ENCODE assay signal across 1 cellular context in genomic region chr7:149330914-149331567, GRCh38.
TF ChIP-seq lines count a peak whose summit lies in the region.

No MANE protein-coding gene starts in this region.

TF ChIP-seq in K562, 482 proteins besides CTCF, POLR2A, EP300 and RAD21 (continued from another document):
- TF ChIP-seq, protein P1, sequence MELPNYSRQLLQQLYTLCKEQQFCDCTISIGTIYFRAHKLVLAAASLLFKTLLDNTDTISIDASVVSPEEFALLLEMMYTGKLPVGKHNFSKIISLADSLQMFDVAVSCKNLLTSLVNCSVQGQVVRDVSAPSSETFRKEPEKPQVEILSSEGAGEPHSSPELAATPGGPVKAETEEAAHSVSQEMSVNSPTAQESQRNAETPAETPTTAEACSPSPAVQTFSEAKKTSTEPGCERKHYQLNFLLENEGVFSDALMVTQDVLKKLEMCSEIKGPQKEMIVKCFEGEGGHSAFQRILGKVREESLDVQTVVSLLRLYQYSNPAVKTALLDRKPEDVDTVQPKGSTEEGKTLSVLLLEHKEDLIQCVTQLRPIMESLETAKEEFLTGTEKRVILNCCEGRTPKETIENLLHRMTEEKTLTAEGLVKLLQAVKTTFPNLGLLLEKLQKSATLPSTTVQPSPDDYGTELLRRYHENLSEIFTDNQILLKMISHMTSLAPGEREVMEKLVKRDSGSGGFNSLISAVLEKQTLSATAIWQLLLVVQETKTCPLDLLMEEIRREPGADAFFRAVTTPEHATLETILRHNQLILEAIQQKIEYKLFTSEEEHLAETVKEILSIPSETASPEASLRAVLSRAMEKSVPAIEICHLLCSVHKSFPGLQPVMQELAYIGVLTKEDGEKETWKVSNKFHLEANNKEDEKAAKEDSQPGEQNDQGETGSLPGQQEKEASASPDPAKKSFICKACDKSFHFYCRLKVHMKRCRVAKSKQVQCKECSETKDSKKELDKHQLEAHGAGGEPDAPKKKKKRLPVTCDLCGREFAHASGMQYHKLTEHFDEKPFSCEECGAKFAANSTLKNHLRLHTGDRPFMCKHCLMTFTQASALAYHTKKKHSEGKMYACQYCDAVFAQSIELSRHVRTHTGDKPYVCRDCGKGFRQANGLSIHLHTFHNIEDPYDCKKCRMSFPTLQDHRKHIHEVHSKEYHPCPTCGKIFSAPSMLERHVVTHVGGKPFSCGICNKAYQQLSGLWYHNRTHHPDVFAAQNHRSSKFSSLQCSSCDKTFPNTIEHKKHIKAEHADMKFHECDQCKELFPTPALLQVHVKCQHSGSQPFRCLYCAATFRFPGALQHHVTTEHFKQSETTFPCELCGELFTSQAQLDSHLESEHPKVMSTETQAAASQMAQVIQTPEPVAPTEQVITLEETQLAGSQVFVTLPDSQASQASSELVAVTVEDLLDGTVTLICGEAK (IDR thresholded peaks at IDR 0.05): peak; percentile 55; the same call in 1 of the 2 replicates
- TF ChIP-seq, protein P1 (CRISPR knock-in tag; IDR thresholded peaks at IDR 0.05): no peak
- TF ChIP-seq, protein P2, sequence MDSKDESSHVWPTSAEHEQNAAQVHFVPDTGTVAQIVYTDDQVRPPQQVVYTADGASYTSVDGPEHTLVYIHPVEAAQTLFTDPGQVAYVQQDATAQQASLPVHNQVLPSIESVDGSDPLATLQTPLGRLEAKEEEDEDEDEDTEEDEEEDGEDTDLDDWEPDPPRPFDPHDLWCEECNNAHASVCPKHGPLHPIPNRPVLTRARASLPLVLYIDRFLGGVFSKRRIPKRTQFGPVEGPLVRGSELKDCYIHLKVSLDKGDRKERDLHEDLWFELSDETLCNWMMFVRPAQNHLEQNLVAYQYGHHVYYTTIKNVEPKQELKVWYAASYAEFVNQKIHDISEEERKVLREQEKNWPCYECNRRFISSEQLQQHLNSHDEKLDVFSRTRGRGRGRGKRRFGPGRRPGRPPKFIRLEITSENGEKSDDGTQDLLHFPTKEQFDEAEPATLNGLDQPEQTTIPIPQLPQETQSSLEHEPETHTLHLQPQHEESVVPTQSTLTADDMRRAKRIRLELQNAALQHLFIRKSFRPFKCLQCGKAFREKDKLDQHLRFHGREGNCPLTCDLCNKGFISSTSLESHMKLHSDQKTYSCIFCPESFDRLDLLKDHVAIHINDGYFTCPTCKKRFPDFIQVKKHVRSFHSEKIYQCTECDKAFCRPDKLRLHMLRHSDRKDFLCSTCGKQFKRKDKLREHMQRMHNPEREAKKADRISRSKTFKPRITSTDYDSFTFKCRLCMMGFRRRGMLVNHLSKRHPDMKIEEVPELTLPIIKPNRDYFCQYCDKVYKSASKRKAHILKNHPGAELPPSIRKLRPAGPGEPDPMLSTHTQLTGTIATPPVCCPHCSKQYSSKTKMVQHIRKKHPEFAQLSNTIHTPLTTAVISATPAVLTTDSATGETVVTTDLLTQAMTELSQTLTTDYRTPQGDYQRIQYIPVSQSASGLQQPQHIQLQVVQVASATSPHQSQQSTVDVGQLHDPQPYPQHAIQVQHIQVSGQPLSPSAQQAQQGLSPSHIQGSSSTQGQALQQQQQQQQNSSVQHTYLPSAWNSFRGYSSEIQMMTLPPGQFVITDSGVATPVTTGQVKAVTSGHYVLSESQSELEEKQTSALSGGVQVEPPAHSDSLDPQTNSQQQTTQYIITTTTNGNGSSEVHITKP (IDR thresholded peaks at IDR 0.05; ENCODE audit: partially characterized antibody): peak; percentile 84
- no peak for TF ChIP-seq ZNF143 (CRISPR knock-in tag; IDR thresholded peaks at IDR 0.05)
- TF ChIP-seq CCAR2 (IDR thresholded peaks at IDR 0.05; ENCODE audit: low read depth, low read length): no peak
- no peak for TF ChIP-seq CREBBP (IDR thresholded peaks at IDR 0.05; ENCODE audit: low read depth, low read length)
- no peak for TF ChIP-seq SP1 (CRISPR knock-in tag; IDR thresholded peaks at IDR 0.05)
- peak; percentile 36; the same call in 1 of the 2 replicates for TF ChIP-seq TEAD4 (IDR thresholded peaks at IDR 0.05; ENCODE audit: low read length)
- no peak for TF ChIP-seq TEAD4 (CRISPR knock-in tag; IDR thresholded peaks at IDR 0.05; ENCODE audit: borderline replicate concordance)
- no peak for TF ChIP-seq FOXM1 (IDR thresholded peaks at IDR 0.05; ENCODE audit: low read depth)
- TF ChIP-seq FOXM1 (CRISPR knock-in tag; IDR thresholded peaks at IDR 0.05; ENCODE audit: low read depth): no peak
- TF ChIP-seq NCOA6 (IDR thresholded peaks at IDR 0.05): no peak
- TF ChIP-seq TBP (optimal IDR thresholded peaks at IDR 0.05; ENCODE audit: low read depth, low read length): peak; percentile 98
- TF ChIP-seq ZFP36 (IDR thresholded peaks at IDR 0.05; ENCODE audit: low read depth, low read length, partially characterized antibody): no peak
- peak; percentile 83 for TF ChIP-seq POLR3A (IDR thresholded peaks at IDR 0.05; ENCODE audit: borderline replicate concordance, extremely low read depth, insufficient read depth, insufficient read length)
- peak; percentile 6 for TF ChIP-seq BRF1 (IDR thresholded peaks at IDR 0.05; ENCODE audit: borderline replicate concordance, extremely low read depth, insufficient read length)
- no peak for TF ChIP-seq KDM1A (IDR thresholded peaks at IDR 0.05)
- TF ChIP-seq STAT5A (IDR thresholded peaks at IDR 0.05; ENCODE audit: borderline replicate concordance, low read length): no peak
- no peak for TF ChIP-seq GABPB2 (CRISPR knock-in tag; conservative IDR thresholded peaks at IDR 0.05)
- no peak for TF ChIP-seq ASH1L (IDR thresholded peaks at IDR 0.05; ENCODE audit: borderline replicate concordance, low read depth, partially characterized antibody)
- TF ChIP-seq PTRF (tag; IDR thresholded peaks at IDR 0.05): no peak
- no peak for TF ChIP-seq PBX2 (CRISPR knock-in tag; IDR thresholded peaks at IDR 0.05; ENCODE audit: low read depth)
- TF ChIP-seq PBX2 (tag; conservative IDR thresholded peaks at IDR 0.05; ENCODE audit: low read depth): no peak
- TF ChIP-seq PHF21A (IDR thresholded peaks at IDR 0.05; ENCODE audit: borderline replicate concordance, low read depth): no peak
- peak; percentile 36 for TF ChIP-seq BDP1 (IDR thresholded peaks at IDR 0.05; ENCODE audit: insufficient read depth, insufficient read length)
- TF ChIP-seq, protein P3, sequence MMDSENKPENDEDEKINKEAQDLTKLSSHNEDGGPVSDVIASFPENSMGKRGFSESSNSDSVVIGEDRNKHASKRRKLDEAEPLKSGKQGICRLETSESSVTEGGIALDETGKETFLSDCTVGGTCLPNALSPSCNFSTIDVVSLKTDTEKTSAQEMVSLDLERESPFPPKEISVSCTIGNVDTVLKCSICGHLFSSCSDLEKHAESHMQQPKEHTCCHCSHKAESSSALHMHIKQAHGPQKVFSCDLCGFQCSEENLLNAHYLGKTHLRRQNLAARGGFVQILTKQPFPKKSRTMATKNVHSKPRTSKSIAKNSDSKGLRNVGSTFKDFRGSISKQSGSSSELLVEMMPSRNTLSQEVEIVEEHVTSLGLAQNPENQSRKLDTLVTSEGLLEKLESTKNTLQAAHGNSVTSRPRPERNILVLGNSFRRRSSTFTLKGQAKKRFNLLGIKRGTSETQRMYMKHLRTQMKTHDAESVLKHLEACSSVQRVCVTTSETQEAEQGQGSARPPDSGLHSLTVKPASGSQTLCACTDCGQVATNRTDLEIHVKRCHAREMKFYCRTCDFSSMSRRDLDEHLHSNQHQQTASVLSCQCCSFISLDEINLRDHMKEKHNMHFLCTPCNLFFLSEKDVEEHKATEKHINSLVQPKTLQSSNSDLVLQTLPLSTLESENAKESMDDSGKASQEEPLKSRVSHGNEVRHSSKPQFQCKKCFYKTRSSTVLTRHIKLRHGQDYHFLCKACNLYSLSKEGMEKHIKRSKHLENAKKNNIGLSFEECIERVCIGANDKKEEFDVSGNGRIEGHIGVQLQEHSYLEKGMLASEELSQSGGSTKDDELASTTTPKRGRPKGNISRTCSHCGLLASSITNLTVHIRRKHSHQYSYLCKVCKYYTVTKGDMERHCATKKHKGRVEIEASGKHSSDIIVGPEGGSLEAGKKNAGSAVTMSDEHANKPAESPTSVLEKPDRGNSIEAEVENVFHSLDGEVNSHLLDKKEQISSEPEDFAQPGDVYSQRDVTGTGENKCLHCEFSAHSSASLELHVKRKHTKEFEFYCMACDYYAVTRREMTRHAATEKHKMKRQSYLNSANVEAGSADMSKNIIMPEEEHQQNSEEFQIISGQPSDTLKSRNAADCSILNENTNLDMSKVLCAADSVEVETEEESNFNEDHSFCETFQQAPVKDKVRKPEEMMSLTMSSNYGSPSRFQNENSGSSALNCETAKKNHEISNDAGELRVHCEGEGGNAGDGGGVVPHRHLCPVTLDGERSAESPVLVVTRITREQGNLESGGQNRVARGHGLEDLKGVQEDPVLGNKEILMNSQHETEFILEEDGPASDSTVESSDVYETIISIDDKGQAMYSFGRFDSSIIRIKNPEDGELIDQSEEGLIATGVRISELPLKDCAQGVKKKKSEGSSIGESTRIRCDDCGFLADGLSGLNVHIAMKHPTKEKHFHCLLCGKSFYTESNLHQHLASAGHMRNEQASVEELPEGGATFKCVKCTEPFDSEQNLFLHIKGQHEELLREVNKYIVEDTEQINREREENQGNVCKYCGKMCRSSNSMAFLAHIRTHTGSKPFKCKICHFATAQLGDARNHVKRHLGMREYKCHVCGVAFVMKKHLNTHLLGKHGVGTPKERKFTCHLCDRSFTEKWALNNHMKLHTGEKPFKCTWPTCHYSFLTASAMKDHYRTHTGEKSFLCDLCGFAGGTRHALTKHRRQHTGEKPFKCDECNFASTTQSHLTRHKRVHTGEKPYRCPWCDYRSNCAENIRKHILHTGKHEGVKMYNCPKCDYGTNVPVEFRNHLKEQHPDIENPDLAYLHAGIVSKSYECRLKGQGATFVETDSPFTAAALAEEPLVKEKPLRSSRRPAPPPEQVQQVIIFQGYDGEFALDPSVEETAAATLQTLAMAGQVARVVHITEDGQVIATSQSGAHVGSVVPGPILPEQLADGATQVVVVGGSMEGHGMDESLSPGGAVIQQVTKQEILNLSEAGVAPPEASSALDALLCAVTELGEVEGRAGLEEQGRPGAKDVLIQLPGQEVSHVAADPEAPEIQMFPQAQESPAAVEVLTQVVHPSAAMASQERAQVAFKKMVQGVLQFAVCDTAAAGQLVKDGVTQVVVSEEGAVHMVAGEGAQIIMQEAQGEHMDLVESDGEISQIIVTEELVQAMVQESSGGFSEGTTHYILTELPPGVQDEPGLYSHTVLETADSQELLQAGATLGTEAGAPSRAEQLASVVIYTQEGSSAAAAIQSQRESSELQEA (IDR thresholded peaks at IDR 0.05; ENCODE audit: low read depth): 0 out of 2 replicates have a peak, but pooled peaks have one; percentile 30
- TF ChIP-seq POLR2H (tag; IDR thresholded peaks at IDR 0.05; ENCODE audit: low read depth): peak; percentile 99
- no peak for TF ChIP-seq CEBPB (tag; IDR thresholded peaks at IDR 0.05)
- TF ChIP-seq CTBP1 (IDR thresholded peaks at IDR 0.05; ENCODE audit: borderline replicate concordance): 0 out of 2 replicates have a peak, but pooled peaks have one; percentile 11
- TF ChIP-seq POLR2G (IDR thresholded peaks at IDR 0.05; ENCODE audit: low read depth, low read length): no peak
- no peak for TF ChIP-seq PURB (CRISPR knock-in tag; IDR thresholded peaks at IDR 0.05; ENCODE audit: low read depth)
- no peak for TF ChIP-seq BMI1 (IDR thresholded peaks at IDR 0.05; ENCODE audit: low read length)
- 0 out of 2 replicates have a peak, but pooled peaks have one; percentile 51 for TF ChIP-seq MEF2A (IDR thresholded peaks at IDR 0.05; ENCODE audit: control insufficient read depth, low read depth, low read length)
- TF ChIP-seq, protein P4, sequence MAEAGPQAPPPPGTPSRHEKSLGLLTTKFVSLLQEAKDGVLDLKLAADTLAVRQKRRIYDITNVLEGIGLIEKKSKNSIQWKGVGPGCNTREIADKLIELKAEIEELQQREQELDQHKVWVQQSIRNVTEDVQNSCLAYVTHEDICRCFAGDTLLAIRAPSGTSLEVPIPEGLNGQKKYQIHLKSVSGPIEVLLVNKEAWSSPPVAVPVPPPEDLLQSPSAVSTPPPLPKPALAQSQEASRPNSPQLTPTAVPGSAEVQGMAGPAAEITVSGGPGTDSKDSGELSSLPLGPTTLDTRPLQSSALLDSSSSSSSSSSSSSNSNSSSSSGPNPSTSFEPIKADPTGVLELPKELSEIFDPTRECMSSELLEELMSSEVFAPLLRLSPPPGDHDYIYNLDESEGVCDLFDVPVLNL (CRISPR knock-in tag; IDR thresholded peaks at IDR 0.05; ENCODE audit: low read depth): no peak
